In genomic region chr6:80550271-80550670, GRCh38 we compare ENCODE assay signal across 31 cellular contexts.
"Had no signal": no experiment of that assay in that cellular context is flagged by ENCODE, and none has a peak within 500 bp of the region (broad histone marks: within the 10 kb centered on the region; RNA-seq: fewer than 3 reads in every experiment).

No MANE protein-coding gene starts in this region.

- H3K4me3 Mint-ChIP-seq: dendritic cell treated with granulocyte-macrophage colony-stimulating factor and Interleukin-4, amounts not matched to agents 40 ng/mL and 50 ng/mL, for 4 days; endodermal cell; immature natural killer cell; mesothelial cell of epicardium; naive B cell; natural killer cell treated with Interleukin-12 subunit alpha and Interleukin-12 subunit beta and Interleukin-15 and Interleukin-18, amount 100 ng/mL, for 72 hours; neural progenitor cell; stimulated activated naive CD8-positive, alpha-beta T cell treated with anti-CD3 and anti-CD28 coated beads, Interleukin-15, amount 100 ng/mL, for 72 hours had no signal

- H3K27ac Mint-ChIP-seq: dendritic cell treated with granulocyte-macrophage colony-stimulating factor and Interleukin-4, amounts not matched to agents 40 ng/mL and 50 ng/mL, for 4 days; endodermal cell; immature natural killer cell; mesothelial cell of epicardium; natural killer cell treated with Interleukin-12 subunit alpha and Interleukin-12 subunit beta and Interleukin-15 and Interleukin-18, amount 100 ng/mL, for 72 hours; progenitor cell of endocrine pancreas had no signal

- H3K4me1 Mint-ChIP-seq: immature natural killer cell; mesothelial cell of epicardium; naive B cell; stimulated activated naive CD8-positive, alpha-beta T cell treated with anti-CD3 and anti-CD28 coated beads, Interleukin-15, amount 100 ng/mL, for 72 hours had no signal

- DNase-seq: cerebellar nuclear complex; effector CD8-positive, alpha-beta T cell; endodermal cell; foreskin melanocyte; hypothalamus; immature natural killer cell; left lung; mesenchymal stem cell; mucosa of descending colon; naive B cell; stimulated activated CD4-positive, alpha-beta T cell treated with anti-CD3 and anti-CD28 coated beads, Interleukin-12 subunit alpha, Interleukin-12 subunit beta, amount 100 ng/mL, for 4 hours; stimulated activated CD4-positive, alpha-beta T cell treated with anti-CD3 and anti-CD28 coated beads, Interleukin-1b, Interleukin-23, amount 100 ng/mL, for 48 hours; stimulated activated CD4-positive, alpha-beta T cell treated with anti-CD3 and anti-CD28 coated beads, Interleukin-4, amount 100 ng/mL, for 1 hour; stimulated activated CD8-positive, alpha-beta memory T cell treated with anti-CD3 and anti-CD28 coated beads, Interleukin-4, amount 100 ng/mL, for 48 hours; stimulated activated naive CD4-positive, alpha-beta T cell; stimulated activated naive CD8-positive, alpha-beta T cell treated with anti-CD3 and anti-CD28 coated beads, Interleukin-15, amount 100 ng/mL, for 72 hours; trophoblast cell had no signal

- H3K9me3 Mint-ChIP-seq: dendritic cell treated with granulocyte-macrophage colony-stimulating factor and Interleukin-4, amounts not matched to agents 40 ng/mL and 50 ng/mL, for 4 days; naive B cell; stimulated activated naive CD8-positive, alpha-beta T cell treated with anti-CD3 and anti-CD28 coated beads, Interleukin-15, amount 100 ng/mL, for 72 hours had no signal

- H3K9me3 ChIP-seq: esophagus muscularis mucosa, left lung, mucosa of descending colon, right atrium auricular region, suprapubic skin, vagina had no signal

- H3K27me3 Mint-ChIP-seq: dendritic cell treated with granulocyte-macrophage colony-stimulating factor and Interleukin-4, amounts not matched to agents 40 ng/mL and 50 ng/mL, for 4 days; naive B cell; natural killer cell treated with Interleukin-12 subunit alpha and Interleukin-12 subunit beta and Interleukin-15 and Interleukin-18, amount 100 ng/mL, for 72 hours; progenitor cell of endocrine pancreas; stimulated activated naive CD8-positive, alpha-beta T cell treated with anti-CD3 and anti-CD28 coated beads, Interleukin-15, amount 100 ng/mL, for 72 hours had no signal

- H3K36me3 Mint-ChIP-seq: immature natural killer cell; mesothelial cell of epicardium; naive B cell; natural killer cell treated with Interleukin-12 subunit alpha and Interleukin-12 subunit beta and Interleukin-15 and Interleukin-18, amount 100 ng/mL, for 72 hours had no signal

- H3K4me1 ChIP-seq: parathyroid adenoma, right atrium auricular region, vagina had no signal

- H3K4me3 ChIP-seq: esophagus muscularis mucosa, left lung, mucosa of descending colon, neural progenitor cell, right atrium auricular region, smooth muscle cell, suprapubic skin, vagina had no signal

- FAIRE-seq: endothelial cell of umbilical vein, keratinocyte had no signal

- ATAC-seq: left lung; mucosa of descending colon; natural killer cell treated with Interleukin-12 subunit alpha and Interleukin-12 subunit beta and Interleukin-15 and Interleukin-18, amount 100 ng/mL, for 72 hours; sciatic nerve; stimulated activated naive CD8-positive, alpha-beta T cell treated with anti-CD3 and anti-CD28 coated beads, Interleukin-15, amount 100 ng/mL, for 72 hours had no signal

- H3K36me3 ChIP-seq: esophagus muscularis mucosa, left lung, neural progenitor cell, right atrium auricular region, suprapubic skin, vagina had no signal

- H3K27ac ChIP-seq: esophagus muscularis mucosa, left lung, neural progenitor cell, parathyroid adenoma, right atrium auricular region, suprapubic skin, vagina had no signal

- H3K27me3 ChIP-seq: esophagus muscularis mucosa, left lung, neural progenitor cell, right atrium auricular region, suprapubic skin, vagina had no signal
